In the genomic region with DNA sequence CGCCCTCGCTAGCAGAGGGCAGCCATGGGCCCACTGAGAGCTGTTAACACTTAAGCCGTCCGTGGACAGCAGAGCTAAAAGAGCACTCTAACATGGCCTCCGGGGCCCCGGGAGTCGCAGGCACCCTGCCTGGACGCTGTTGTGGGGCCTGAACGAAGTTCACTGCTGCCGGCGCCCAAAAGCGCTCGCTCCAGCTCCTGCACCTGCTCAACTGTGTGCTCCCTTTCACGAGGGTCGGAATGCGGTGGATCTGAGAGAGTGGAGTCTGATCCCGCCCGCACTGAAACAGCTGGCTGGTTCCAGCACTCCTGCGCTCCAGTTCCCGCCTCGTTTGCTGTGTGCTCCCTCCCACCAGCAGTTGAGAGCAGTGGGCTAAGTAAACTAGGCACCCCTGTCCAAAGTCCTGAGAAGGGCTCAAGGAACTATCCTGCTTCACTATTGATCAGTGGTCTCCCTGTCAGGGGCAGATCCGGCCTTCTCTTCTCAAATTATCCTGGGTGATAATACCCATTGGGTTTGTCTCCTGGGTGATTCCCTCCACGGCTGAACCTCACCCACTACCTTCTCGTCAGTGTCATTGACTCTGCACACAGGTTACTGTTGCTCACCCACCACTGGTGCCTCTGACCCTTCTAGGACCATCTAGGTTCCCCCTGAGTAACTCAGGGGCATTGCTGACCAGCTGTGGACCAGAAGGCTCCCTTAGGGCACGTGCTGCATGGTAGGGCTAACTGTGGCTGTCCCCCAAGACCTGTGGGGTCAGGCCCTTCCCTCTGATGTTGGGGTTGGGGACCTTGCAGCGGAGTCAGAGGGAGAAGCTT, we compare ENCODE assay signal across 1 cellular context.
TF ChIP-seq lines count a peak whose summit lies in the region.

No MANE protein-coding gene starts in this region.

TF ChIP-seq in HepG2, 621 proteins besides CTCF, POLR2A, EP300 and RAD21 (continued from another document):
- TF ChIP-seq, protein P1, sequence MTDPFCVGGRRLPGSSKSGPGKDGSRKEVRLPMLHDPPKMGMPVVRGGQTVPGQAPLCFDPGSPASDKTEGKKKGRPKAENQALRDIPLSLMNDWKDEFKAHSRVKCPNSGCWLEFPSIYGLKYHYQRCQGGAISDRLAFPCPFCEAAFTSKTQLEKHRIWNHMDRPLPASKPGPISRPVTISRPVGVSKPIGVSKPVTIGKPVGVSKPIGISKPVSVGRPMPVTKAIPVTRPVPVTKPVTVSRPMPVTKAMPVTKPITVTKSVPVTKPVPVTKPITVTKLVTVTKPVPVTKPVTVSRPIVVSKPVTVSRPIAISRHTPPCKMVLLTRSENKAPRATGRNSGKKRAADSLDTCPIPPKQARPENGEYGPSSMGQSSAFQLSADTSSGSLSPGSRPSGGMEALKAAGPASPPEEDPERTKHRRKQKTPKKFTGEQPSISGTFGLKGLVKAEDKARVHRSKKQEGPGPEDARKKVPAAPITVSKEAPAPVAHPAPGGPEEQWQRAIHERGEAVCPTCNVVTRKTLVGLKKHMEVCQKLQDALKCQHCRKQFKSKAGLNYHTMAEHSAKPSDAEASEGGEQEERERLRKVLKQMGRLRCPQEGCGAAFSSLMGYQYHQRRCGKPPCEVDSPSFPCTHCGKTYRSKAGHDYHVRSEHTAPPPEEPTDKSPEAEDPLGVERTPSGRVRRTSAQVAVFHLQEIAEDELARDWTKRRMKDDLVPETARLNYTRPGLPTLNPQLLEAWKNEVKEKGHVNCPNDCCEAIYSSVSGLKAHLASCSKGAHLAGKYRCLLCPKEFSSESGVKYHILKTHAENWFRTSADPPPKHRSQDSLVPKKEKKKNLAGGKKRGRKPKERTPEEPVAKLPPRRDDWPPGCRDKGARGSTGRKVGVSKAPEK (CRISPR knock-in tag; IDR thresholded peaks at IDR 0.05; ENCODE audit: borderline replicate concordance): 0 out of 2 replicates have a peak, but pooled peaks have one; percentile 22
- TF ChIP-seq, protein P2, sequence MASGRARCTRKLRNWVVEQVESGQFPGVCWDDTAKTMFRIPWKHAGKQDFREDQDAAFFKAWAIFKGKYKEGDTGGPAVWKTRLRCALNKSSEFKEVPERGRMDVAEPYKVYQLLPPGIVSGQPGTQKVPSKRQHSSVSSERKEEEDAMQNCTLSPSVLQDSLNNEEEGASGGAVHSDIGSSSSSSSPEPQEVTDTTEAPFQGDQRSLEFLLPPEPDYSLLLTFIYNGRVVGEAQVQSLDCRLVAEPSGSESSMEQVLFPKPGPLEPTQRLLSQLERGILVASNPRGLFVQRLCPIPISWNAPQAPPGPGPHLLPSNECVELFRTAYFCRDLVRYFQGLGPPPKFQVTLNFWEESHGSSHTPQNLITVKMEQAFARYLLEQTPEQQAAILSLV (CRISPR knock-in tag; IDR thresholded peaks at IDR 0.05; ENCODE audit: borderline replicate concordance): no peak
- TF ChIP-seq KMT2B (CRISPR knock-in tag; IDR thresholded peaks at IDR 0.05) (no peak), TARDBP (CRISPR knock-in tag; IDR thresholded peaks at IDR 0.05) (peak; percentile 38; the same call in 1 of the 2 replicates), ZNF510 (CRISPR knock-in tag; IDR thresholded peaks at IDR 0.05; ENCODE audit: low read depth) (no peak), ZNF232 (CRISPR knock-in tag; IDR thresholded peaks at IDR 0.05; ENCODE audit: borderline replicate concordance) (peak; percentile 80; the same call in 1 of the 2 replicates), ZBTB7A (CRISPR knock-in tag; IDR thresholded peaks at IDR 0.05) (peak; percentile 94), XRCC5 (optimal IDR thresholded peaks at IDR 0.05; ENCODE audit: low read length) (peak; percentile 45), SOX13 (IDR thresholded peaks at IDR 0.05) (no peak), SOX13 (CRISPR knock-in tag; conservative IDR thresholded peaks at IDR 0.05 in 1 of 2, IDR thresholded peaks at IDR 0.05 in 1 of 2) (no peak), ZNF451 (CRISPR knock-in tag; IDR thresholded peaks at IDR 0.05) (no peak), ZMYM4 (CRISPR knock-in tag; IDR thresholded peaks at IDR 0.05) (peak; percentile 37; the same call in 1 of the 2 replicates), ZNF841 (CRISPR knock-in tag; IDR thresholded peaks at IDR 0.05; ENCODE audit: borderline replicate concordance) (no peak), ZSCAN21 (CRISPR knock-in tag; IDR thresholded peaks at IDR 0.05; ENCODE audit: borderline replicate concordance) (no peak; the same call in 1 of the 2 replicates), SRSF9 (IDR thresholded peaks at IDR 0.05; ENCODE audit: borderline replicate concordance, insufficient read depth, low read depth, low read length, poor library complexity, severe bottlenecking) (no peak), ZIK1 (CRISPR knock-in tag; IDR thresholded peaks at IDR 0.05; ENCODE audit: borderline replicate concordance, low read depth) (no peak), SRF (IDR thresholded peaks at IDR 0.05; ENCODE audit: low read depth, low read length) (no peak), ZNF605 (CRISPR knock-in tag; IDR thresholded peaks at IDR 0.05) (peak; percentile 44; the same call in 1 of the 2 replicates), ZNF253 (CRISPR knock-in tag; IDR thresholded peaks at IDR 0.05; ENCODE audit: borderline replicate concordance) (no peak), ZNF879 (CRISPR knock-in tag; IDR thresholded peaks at IDR 0.05) (no peak), KLF12 (CRISPR knock-in tag; IDR thresholded peaks at IDR 0.05; ENCODE audit: borderline replicate concordance) (no peak), GZF1 (CRISPR knock-in tag; IDR thresholded peaks at IDR 0.05) (no peak), ZNF850 (CRISPR knock-in tag; conservative IDR thresholded peaks at IDR 0.05) (no peak), ZNF619 (CRISPR knock-in tag; IDR thresholded peaks at IDR 0.05) (0 out of 2 replicates have a peak, but pooled peaks have one; percentile 30), ZNF263 (CRISPR knock-in tag; IDR thresholded peaks at IDR 0.05) (peak; percentile 94)
- TF ChIP-seq, protein P3, sequence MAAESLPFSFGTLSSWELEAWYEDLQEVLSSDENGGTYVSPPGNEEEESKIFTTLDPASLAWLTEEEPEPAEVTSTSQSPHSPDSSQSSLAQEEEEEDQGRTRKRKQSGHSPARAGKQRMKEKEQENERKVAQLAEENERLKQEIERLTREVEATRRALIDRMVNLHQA (CRISPR knock-in tag; IDR thresholded peaks at IDR 0.05): no peak
- TF ChIP-seq, protein P4, sequence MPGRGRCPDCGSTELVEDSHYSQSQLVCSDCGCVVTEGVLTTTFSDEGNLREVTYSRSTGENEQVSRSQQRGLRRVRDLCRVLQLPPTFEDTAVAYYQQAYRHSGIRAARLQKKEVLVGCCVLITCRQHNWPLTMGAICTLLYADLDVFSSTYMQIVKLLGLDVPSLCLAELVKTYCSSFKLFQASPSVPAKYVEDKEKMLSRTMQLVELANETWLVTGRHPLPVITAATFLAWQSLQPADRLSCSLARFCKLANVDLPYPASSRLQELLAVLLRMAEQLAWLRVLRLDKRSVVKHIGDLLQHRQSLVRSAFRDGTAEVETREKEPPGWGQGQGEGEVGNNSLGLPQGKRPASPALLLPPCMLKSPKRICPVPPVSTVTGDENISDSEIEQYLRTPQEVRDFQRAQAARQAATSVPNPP (CRISPR knock-in tag; IDR thresholded peaks at IDR 0.05): 0 out of 2 replicates have a peak, but pooled peaks have one; percentile 53
- TF ChIP-seq, protein P5, sequence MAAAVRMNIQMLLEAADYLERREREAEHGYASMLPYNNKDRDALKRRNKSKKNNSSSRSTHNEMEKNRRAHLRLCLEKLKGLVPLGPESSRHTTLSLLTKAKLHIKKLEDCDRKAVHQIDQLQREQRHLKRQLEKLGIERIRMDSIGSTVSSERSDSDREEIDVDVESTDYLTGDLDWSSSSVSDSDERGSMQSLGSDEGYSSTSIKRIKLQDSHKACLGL (CRISPR knock-in tag; IDR thresholded peaks at IDR 0.05): 0 out of 2 replicates have a peak, but pooled peaks have one; percentile 53
TF ChIP-seq in HepG2: peak in this region for 148.
